Comparison of ENCODE assay signal across 1 cellular context in genomic region chr7:134601459-134601858, GRCh38.
TF ChIP-seq lines count a peak whose summit lies in the region.

No MANE protein-coding gene starts in this region.

TF ChIP-seq in GM23338, 12 proteins besides CTCF, POLR2A, EP300 and RAD21 (continued from another document):
- TF ChIP-seq ZNF462 (CRISPR knock-in tag; IDR thresholded peaks at IDR 0.05) (no peak), ZNF331 (CRISPR knock-in tag; IDR thresholded peaks at IDR 0.05; ENCODE audit: low read depth) (no peak)
